In genomic region chr11:121253951-121254350, GRCh38 we compare ENCODE assay signal across 16 cellular contexts.
"Had no signal": no experiment of that assay in that cellular context is flagged by ENCODE, and none has a peak within 500 bp of the region (broad histone marks: within the 10 kb centered on the region; RNA-seq: fewer than 3 reads in every experiment).

No MANE protein-coding gene starts in this region.

- H3K4me3 Mint-ChIP-seq: activated B cell treated with CpG ODN at 0.5 μM for 24 hours; natural killer cell treated with Interleukin-12 subunit alpha and Interleukin-12 subunit beta and Interleukin-15 and Interleukin-18, amount 100 ng/mL, for 72 hours; stimulated activated naive B cell treated with anti-CD40 and anti-IgM and Interleukin-4, amounts not matched to agents 10 μg/mL and 1 μg/mL and 100 μg/mL, for 72 hours; T-helper 17 cell had no signal

- DNase-seq: activated B cell treated with CpG ODN at 0.5 μM for 24 hours; activated CD4-positive, alpha-beta T cell treated with anti-CD3 and anti-CD28 coated beads, Interleukin-2, amount 50 U/mL, for 1 hour; activated naive CD4-positive, alpha-beta T cell treated with anti-CD3 and anti-CD28 coated beads, Interleukin-2, amount 50 U/mL, for 16 hours; adrenal gland; body of pancreas; esophagus squamous epithelium; heart left ventricle; mesenchymal stem cell; nucleus accumbens; right lobe of liver; stimulated activated CD4-positive, alpha-beta T cell treated with anti-CD3 and anti-CD28 coated beads, Interleukin-1b, Interleukin-23, amount 100 ng/mL, for 48 hours; stimulated activated naive B cell treated with anti-CD40 and anti-IgM and Interleukin-4, amounts not matched to agents 10 μg/mL and 1 μg/mL and 100 μg/mL, for 72 hours; substantia nigra; T-helper 17 cell had no signal

- H3K27ac ChIP-seq: adrenal gland, body of pancreas, heart left ventricle, right lobe of liver had no signal

- H3K4me3 ChIP-seq: adrenal gland, body of pancreas, esophagus squamous epithelium, heart left ventricle, right lobe of liver had no signal

- H3K9me3 Mint-ChIP-seq: natural killer cell treated with Interleukin-12 subunit alpha and Interleukin-12 subunit beta and Interleukin-15 and Interleukin-18, amount 100 ng/mL, for 72 hours had no signal

- H3K9me3 ChIP-seq: adrenal gland, body of pancreas, esophagus squamous epithelium, heart left ventricle, right lobe of liver had no signal

- ATAC-seq: body of pancreas; heart left ventricle; natural killer cell treated with Interleukin-12 subunit alpha and Interleukin-12 subunit beta and Interleukin-15 and Interleukin-18, amount 100 ng/mL, for 72 hours; right lobe of liver; stimulated activated naive B cell treated with anti-CD40 and anti-IgM and Interleukin-4, amounts not matched to agents 10 μg/mL and 1 μg/mL and 100 μg/mL, for 72 hours; T-helper 17 cell had no signal

- H3K27me3 ChIP-seq: adrenal gland, body of pancreas, esophagus squamous epithelium, right lobe of liver had no signal

- H3K36me3 Mint-ChIP-seq: natural killer cell treated with Interleukin-12 subunit alpha and Interleukin-12 subunit beta and Interleukin-15 and Interleukin-18, amount 100 ng/mL, for 72 hours had no signal

- H3K4me1 ChIP-seq: adrenal gland, body of pancreas, right lobe of liver had no signal

- H3K27ac Mint-ChIP-seq: activated B cell treated with CpG ODN at 0.5 μM for 24 hours; natural killer cell treated with Interleukin-12 subunit alpha and Interleukin-12 subunit beta and Interleukin-15 and Interleukin-18, amount 100 ng/mL, for 72 hours; progenitor cell of endocrine pancreas; stimulated activated naive B cell treated with anti-CD40 and anti-IgM and Interleukin-4, amounts not matched to agents 10 μg/mL and 1 μg/mL and 100 μg/mL, for 72 hours; T-helper 17 cell had no signal

- H3K36me3 ChIP-seq: adrenal gland, esophagus squamous epithelium, heart left ventricle, right lobe of liver had no signal

- H3K27me3 Mint-ChIP-seq: progenitor cell of endocrine pancreas had no signal
